In the genomic region with DNA sequence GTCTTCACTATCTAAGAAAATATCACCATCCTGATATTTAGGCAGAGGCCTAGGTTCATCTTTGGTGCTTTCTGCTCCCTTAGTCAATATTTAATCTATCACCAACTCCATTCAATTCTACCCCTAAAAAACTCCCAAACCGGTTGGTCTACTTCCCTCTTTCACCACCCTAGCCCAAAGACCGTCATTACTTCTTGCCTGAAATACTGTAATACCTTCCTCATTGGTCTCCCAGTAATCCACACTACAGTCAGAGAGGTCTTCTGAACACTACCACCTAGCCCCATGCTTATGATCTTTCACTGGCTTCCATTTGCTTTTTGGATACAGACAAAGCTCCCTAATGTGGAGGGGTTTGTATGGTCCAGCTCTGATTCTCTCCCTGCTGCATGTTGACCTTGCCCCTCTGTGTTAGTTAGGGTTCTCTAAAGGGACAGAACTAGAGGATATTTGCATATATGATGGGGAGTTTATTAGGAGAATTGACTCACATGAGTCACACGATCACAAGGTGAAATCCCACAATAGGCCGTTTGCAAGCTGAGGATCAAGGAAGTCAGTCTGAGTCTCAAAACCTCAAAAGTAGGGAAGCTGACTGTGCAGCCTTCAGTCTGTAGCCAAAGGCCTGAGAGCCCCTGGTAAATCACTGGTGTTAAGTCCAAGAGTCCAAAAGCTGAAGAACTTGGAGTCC, we compare ENCODE assay signal across 13 cellular contexts. TPM values are rescaled to one million over a fixed set of nuclear protein-coding genes. Genes with fewer than 3 reads are reported as not detected.
DNase-seq lines count a peak whose midpoint lies in the region; ATAC-seq and TF ChIP-seq lines count a peak whose summit lies in the region.
"Had no signal": no experiment of that assay in that cellular context is flagged by ENCODE, and none has a peak within 500 bp of the region (broad histone marks: within the 10 kb centered on the region; RNA-seq: fewer than 3 reads in every experiment).

No MANE protein-coding gene starts in this region.

- H3K4me3 ChIP-seq in adrenal gland, result no peak overlapping the region
- H3K4me3 ChIP-seq: SJSA1 had no signal

- H3K36me3 ChIP-seq in adrenal gland (replicated peaks in 1 of 2), result no peaks in the 10 kb centered on the region
- H3K36me3 ChIP-seq: SJSA1 had no signal

- ATAC-seq in GM21381 (IDR thresholded peaks at IDR 0.05; ENCODE audit: unreplicated experiment) (peak; percentile 29), esophagus mucosa (peak; percentile 35)

- TF ChIP-seq POLR2A in adrenal gland (IDR thresholded peaks at IDR 0.05), result no peak

- intact Hi-C loops in adrenal gland (cut with DNase I), result no loop called here

- DNase-seq in GF-D8 (lab: John Stamatoyannopoulos, UW) (peak; percentile 21), KBM-7 (peak; percentile 37), cerebellar nuclear complex (lab: John Stamatoyannopoulos, UW) (no peak), adrenal gland (no peak), midbrain (lab: John Stamatoyannopoulos, UW) (no peak), DMS153 treated with DMSO at 0.1 percent for 48 hours (lab: John Stamatoyannopoulos, UW; ENCODE audit: unreplicated experiment) (no peak)
- DNase-seq: activated B cell treated with CpG ODN at 0.5 μM for 24 hours, NCI-H146, NCI-H524 treated with DMSO at 0.1 percent for 48 hours had no signal

- no peaks in the 10 kb centered on the region for H3K27me3 ChIP-seq in adrenal gland
- H3K27me3 ChIP-seq: SJSA1 had no signal

- no peaks in the 10 kb centered on the region for H3K9me3 ChIP-seq in adrenal gland (replicated peaks in 1 of 3)
- H3K9me3 ChIP-seq: SJSA1 had no signal

- H3K4me1 ChIP-seq in adrenal gland (replicated peaks in 1 of 2), result peaks cover 0 to 7% of the 10 kb centered on the region in 2 donors
- H3K4me1 ChIP-seq: SJSA1 had no signal

- no peak for TF ChIP-seq CTCF in adrenal gland (IDR thresholded peaks at IDR 0.05)

- in situ Hi-C loops in KBM-7 (cut with MboI; ENCODE audit: low pct_unique_long_range_greater_than_20kb, low sequenced_read_pairs), result no loop called here

- H3K27ac ChIP-seq in adrenal gland, result no peak overlapping the region
- H3K27ac ChIP-seq: C4-2B, SJSA1 had no signal

- WGBS in adrenal gland, 4 donors, result 50 to 60% (median 58%) methylated on average over 4 of the region's 4 CpGs

RNA-seq across cellular contexts. Expression of a gene that starts 36.4 kb away (rescaled TPM):
- total RNA-seq in esophagus mucosa (33.9 TPM), adrenal gland (10 to 100 TPM; 51.1 to 78.6 (median 58.4) TPM)
- 10 to 100 TPM; 26.7 to 71.0 (median 27.6) TPM for polyA plus RNA-seq in adrenal gland

Comparison
In these comparisons a context has a peak if more than half of its experiments do, and no peak if none do; other contexts are left out.
1. DNase-seq: peak in GF-D8 (single experiment) and KBM-7 (single experiment); none in cerebellar nuclear complex (0 of 2), adrenal gland (0 of 7), midbrain (single experiment) and DMS153 treated with DMSO at 0.1 percent for 48 hours (single experiment).